Comparison of ENCODE assay signal across 27 cellular contexts in the genomic region with DNA sequence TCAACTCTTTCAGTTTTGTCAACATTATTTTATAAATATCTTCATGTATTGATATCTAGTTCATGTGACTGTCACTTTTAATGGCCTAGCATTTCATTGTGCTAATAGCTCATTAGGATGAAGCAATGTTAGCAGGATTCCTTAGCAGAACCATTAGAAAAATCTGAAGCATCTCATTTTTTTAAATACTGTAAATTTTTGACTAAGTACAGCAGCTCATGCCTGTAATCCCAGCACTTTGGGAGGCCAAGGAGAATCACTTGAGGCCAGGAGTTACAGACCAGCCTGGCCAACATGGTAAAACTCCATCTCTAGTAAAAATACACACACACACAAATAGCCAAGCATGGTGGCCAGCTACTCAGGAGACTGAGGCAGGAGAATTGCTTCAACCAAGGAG. TPM values are rescaled to one million over a fixed set of nuclear protein-coding genes. Genes with fewer than 3 reads are reported as not detected.
DNase-seq lines count a peak whose midpoint lies in the region; ATAC-seq, FAIRE-seq and TF ChIP-seq lines count a peak whose summit lies in the region.
"Had no signal": no experiment of that assay in that cellular context is flagged by ENCODE, and none has a peak within 500 bp of the region (broad histone marks: within the 10 kb centered on the region; RNA-seq: fewer than 3 reads in every experiment).

No MANE protein-coding gene starts in this region.

- dilution Hi-C loops in IMR-90 (cut with HindIII; ENCODE audit: low sequenced_read_pairs, unreplicated experiment) = no loop called here

- TF ChIP-seq CTCF in AG10803 (conservative IDR thresholded peaks at IDR 0.05; ENCODE audit: low read length) (no peak), IMR-90 (conservative IDR thresholded peaks at IDR 0.05; ENCODE audit: low read depth, low read length) (no peak), fibroblast of villous mesenchyme (IDR thresholded peaks at IDR 0.05; ENCODE audit: insufficient read depth, low read depth, low read length) (no peak), smooth muscle cell (IDR thresholded peaks at IDR 0.05; ENCODE audit: borderline replicate concordance, insufficient read depth, poor library complexity, severe bottlenecking) (no peak), pancreas (IDR thresholded peaks at IDR 0.05) (no peak)

- H3K9me3 ChIP-seq in IMR-90 (ENCODE audit: control insufficient read depth, insufficient read depth, low read length) (peaks cover 4% of the 10 kb centered on the region), smooth muscle cell (replicated peaks; ENCODE audit: low read depth) (peaks cover 11% of the 10 kb centered on the region), pancreas (no peaks in the 10 kb centered on the region)
- H3K9me3 ChIP-seq: BE2C had no signal

- no TSS peak for BruUV-seq in IMR-90 (replicated peaks; lab: Mats Ljungman, UMichigan)

- H3K4me3 ChIP-seq in AG10803 (ENCODE audit: low read length) (no peak overlapping the region), IMR-90 (ENCODE audit: insufficient read depth, low read depth, low read length) (no peak overlapping the region), fibroblast of villous mesenchyme (ENCODE audit: low read depth, low read length) (no peak overlapping the region), smooth muscle cell (no peak overlapping the region), pancreas (no peak overlapping the region)
- H3K4me3 ChIP-seq: BLaER1 treated with 17β-estradiol and CSF1 and Interleukin-3, amounts not matched to agents 10 nM and 100 nM; GM23248 had no signal

- intact Hi-C loops in IMR-90 (cut with micrococcal nuclease) = no loop called here
- intact Hi-C loops in pancreas (cut with DNase I) = no loop called here

- H2AK9ac ChIP-seq in IMR-90 (replicated peaks; ENCODE audit: low read depth, low read length, poor library complexity) = no peak overlapping the region

- no peak overlapping the region for H3K56ac ChIP-seq in IMR-90 (ENCODE audit: extremely low read depth, insufficient read depth, low read length)

- POLR2A ChIA-PET in IMR-90 (lab: Charles Lee; ENCODE audit: unreplicated experiment) = no interaction called here

- no peaks in the 10 kb centered on the region for H3F3A ChIP-seq in smooth muscle cell (ENCODE audit: low read depth)

- CTCF ChIA-PET in IMR-90 (lab: Yijun Ruan, JAX) = no interaction called here

- in situ Hi-C loops in IMR-90 (cut with MboI; ENCODE audit: low sequenced_read_pairs) = no loop called here

- H2BK120ac ChIP-seq in IMR-90 (ENCODE audit: low read depth, low read length) = no peak overlapping the region; the same call in 1 of the 2 replicates

- H4K20me1 ChIP-seq in IMR-90 (ENCODE audit: insufficient read depth, low read length) (no peaks in the 10 kb centered on the region), smooth muscle cell (ENCODE audit: low read depth) (no peaks in the 10 kb centered on the region)
- H4K20me1 ChIP-seq: BLaER1 treated with 17β-estradiol and CSF1 and Interleukin-3, amounts not matched to agents 10 nM and 100 nM had no signal

- H3K27ac ChIP-seq in IMR-90 (ENCODE audit: insufficient read depth, low read length) (peak overlapping the region; percentile 62; the same call in 1 of the 2 replicates), smooth muscle cell (ENCODE audit: low read depth) (no peak overlapping the region), pancreas (no peak overlapping the region)
- H3K27ac ChIP-seq: 22Rv1; BLaER1 treated with 17β-estradiol and CSF1 and Interleukin-3, amounts not matched to agents 10 nM and 100 nM; GM23248 had no signal

- peaks cover 15% of the 10 kb centered on the region for H3K4me1 ChIP-seq in IMR-90 (ENCODE audit: control insufficient read depth, insufficient read depth, low read length)
- H3K4me1 ChIP-seq in smooth muscle cell (ENCODE audit: low read depth) = no peaks in the 10 kb centered on the region
- H3K4me1 ChIP-seq in pancreas = no peaks in the 10 kb centered on the region
- H3K4me1 ChIP-seq: BE2C; BLaER1 treated with 17β-estradiol and CSF1 and Interleukin-3, amounts not matched to agents 10 nM and 100 nM had no signal

- H2AFZ ChIP-seq in IMR-90 (replicated peaks; ENCODE audit: low read length, poor library complexity) (no peak overlapping the region), smooth muscle cell (ENCODE audit: low read depth) (no peak overlapping the region)
- H2AFZ ChIP-seq: GM23248 had no signal

- no peak overlapping the region for H4K91ac ChIP-seq in IMR-90 (ENCODE audit: insufficient read depth, low read depth, low read length)

- TF ChIP-seq POLR2A in IMR-90 (IDR thresholded peaks at IDR 0.05; ENCODE audit: low read depth, low read length) = no peak

- no peak overlapping the region for H2BK20ac ChIP-seq in IMR-90 (ENCODE audit: low read depth, low read length)

- H2AK5ac ChIP-seq in IMR-90 (ENCODE audit: low read depth, low read length) = peak overlapping the region; percentile 78; the same call in 1 of the 2 replicates

- H3K9ac ChIP-seq in IMR-90 (ENCODE audit: low read depth, low read length) (no peak overlapping the region), smooth muscle cell (ENCODE audit: low read depth) (no peak overlapping the region)
- H3K9ac ChIP-seq: BLaER1 treated with 17β-estradiol and CSF1 and Interleukin-3, amounts not matched to agents 10 nM and 100 nM; GM23248 had no signal

- peak overlapping the region in 1 of 2 experiments; percentile 59; a peak in 1 of 4 replicates for H4K8ac ChIP-seq in IMR-90 (ENCODE audit: low read depth in 2 of 2, low read length in 2 of 2)

- H3K27me3 ChIP-seq in IMR-90 (ENCODE audit: control insufficient read depth, insufficient read depth, low read length) (no peaks in the 10 kb centered on the region), smooth muscle cell (ENCODE audit: low read depth) (no peaks in the 10 kb centered on the region), pancreas (no peaks in the 10 kb centered on the region)
- H3K27me3 ChIP-seq: BE2C; BLaER1 treated with 17β-estradiol and CSF1 and Interleukin-3, amounts not matched to agents 10 nM and 100 nM had no signal

- FAIRE-seq in pancreas (lab: Jason Lieb, UNC) = no peak
- FAIRE-seq: A204.1, D721Med, GM12892, GM19239, H1 had no signal

- H3K9me1 ChIP-seq in IMR-90 (ENCODE audit: insufficient read depth, low read length) = no peaks in the 10 kb centered on the region

- DNase-seq in AG10803 (ENCODE audit: low read depth) (peak; percentile 62), IMR-90 (no peak), fibroblast of villous mesenchyme (ENCODE audit: low read depth) (peak; percentile 39), smooth muscle cell (lab: John Stamatoyannopoulos, UW; ENCODE audit: unreplicated experiment) (no peak), T-helper 2 cell (no peak), pancreas (no peak)
- DNase-seq: AML-193; BE2C; CD4-positive, alpha-beta T cell; CD8-positive, alpha-beta memory T cell; DMS 273 treated with DMSO at 0.1 percent for 48 hours; DMS79; GF-D8; GM23248; H7; HCEC 1CT had no signal

- ATAC-seq in IMR-90 (ENCODE audit: low read depth) (peak; percentile 63), esophagus mucosa (no peak), pancreas (no peak)

- 0 out of 3 replicates have a peak overlapping the region, but pooled peaks have one; percentile 74 for H2BK15ac ChIP-seq in IMR-90 (ENCODE audit: low read depth, low read length)

- no peak overlapping the region for H3K14ac ChIP-seq in IMR-90 (replicated peaks; ENCODE audit: low read depth, low read length)

- H3K23ac ChIP-seq in IMR-90 (ENCODE audit: low read depth, low read length) = no peak overlapping the region

- no peak overlapping the region for H3K4me2 ChIP-seq in IMR-90 (ENCODE audit: low read depth, low read length)
- peak overlapping the region; percentile 1 for H3K4me2 ChIP-seq in smooth muscle cell
- H3K4me2 ChIP-seq: BLaER1 treated with 17β-estradiol and CSF1 and Interleukin-3, amounts not matched to agents 10 nM and 100 nM had no signal

- H3K4ac ChIP-seq in IMR-90 (ENCODE audit: low read depth, low read length) = 0 out of 2 replicates have a peak overlapping the region, but pooled peaks have one; percentile 46

- H3K36me3 ChIP-seq in IMR-90 (ENCODE audit: control insufficient read depth, insufficient read depth, low read length) = no peaks in the 10 kb centered on the region
- no peaks in the 10 kb centered on the region for H3K36me3 ChIP-seq in smooth muscle cell (ENCODE audit: low read depth)
- no peaks in the 10 kb centered on the region for H3K36me3 ChIP-seq in pancreas
- H3K36me3 ChIP-seq: BE2C; BLaER1 treated with 17β-estradiol and CSF1 and Interleukin-3, amounts not matched to agents 10 nM and 100 nM had no signal

- H2BK5ac ChIP-seq in IMR-90 (ENCODE audit: low read depth, low read length, poor library complexity, severe bottlenecking) = peak overlapping the region; percentile 82

- no peaks in the 10 kb centered on the region for H3K79me1 ChIP-seq in IMR-90 (ENCODE audit: low read depth in 1 of 2, low read length in 2 of 2)

- no peaks in the 10 kb centered on the region for H3K79me2 ChIP-seq in smooth muscle cell (ENCODE audit: low read depth)

- TF ChIP-seq RAD21 in IMR-90 (IDR thresholded peaks at IDR 0.05; ENCODE audit: low read length) = no peak

- H3K18ac ChIP-seq in IMR-90 (ENCODE audit: low read depth, low read length) = no peak overlapping the region

- H4K5ac ChIP-seq in IMR-90 (ENCODE audit: low read depth, low read length) = no peak overlapping the region

RNA-seq across cellular contexts. Expression of a gene that starts 15.6 kb away (rescaled TPM):
- total RNA-seq in IMR-90 (2012; rRNA removed) (27.2 and 29.2 TPM in 2 replicates), fibroblast of villous mesenchyme (188 and 206 TPM in 2 replicates), smooth muscle cell (292 and 302 TPM in 2 replicates), esophagus mucosa (13.9 TPM), pancreas (10 to 100 TPM in 2 of 6 donors, 1 to 10 TPM in 4; 1.9 to 23.4 (median 4.5) TPM)
- polyA plus RNA-seq in IMR-90 (2012; rRNA removed) (32.8 and 36.9 TPM in 2 replicates), smooth muscle cell (230 and 309 TPM in 2 replicates), pancreas (1 to 10 TPM; 1.7 to 2.5 TPM)
- 19.6 and 25.2 TPM in 2 replicates for polyA plus RNA-seq in IMR-90 (2012; cell fraction: cytosol; rRNA removed)
- 8.1 and 32.8 TPM in 2 replicates for polyA plus RNA-seq in IMR-90 (2012; cell fraction: nucleus; rRNA removed; ENCODE audit: low replicate concordance)
- total RNA-seq: CD4-positive, alpha-beta T cell had no signal
- polyA plus RNA-seq: CD14-positive monocyte; CD8-positive, alpha-beta memory T cell had no signal

RNA-seq across cellular contexts. Expression of a gene that starts 23.0 kb away (rescaled TPM):
- total RNA-seq in IMR-90 (2012; rRNA removed) (not detected in 2 replicates), fibroblast of villous mesenchyme (under 0.01 and 0.32 TPM in 2 replicates), smooth muscle cell (not detected in 2 replicates), esophagus mucosa (not detected), pancreas (1 to 10 TPM in 1 of 6 donors, not detected in 5; 8.0 TPM)
- polyA plus RNA-seq in IMR-90 (2012; rRNA removed) (not detected in 2 replicates), smooth muscle cell (1.4 TPM in 1 of 2 replicates, not detected in the other), pancreas (under 1 TPM in 1 of 2 donors, not detected in 1; 0.75 TPM)
- polyA plus RNA-seq in IMR-90 (2012; cell fraction: cytosol; rRNA removed) = 0.13 TPM in 1 of 2 replicates, not detected in the other
- polyA plus RNA-seq in IMR-90 (2012; cell fraction: nucleus; rRNA removed; ENCODE audit: low replicate concordance) = 0.62 TPM in 1 of 2 replicates, not detected in the other
- total RNA-seq: CD4-positive, alpha-beta T cell; CD8-positive, alpha-beta memory T cell; G401; GM23248; H1; H7 had no signal
- polyA plus RNA-seq: AG04450; CD14-positive monocyte; CD8-positive, alpha-beta memory T cell; GM23248; H1 had no signal

RNA-seq across cellular contexts. Expression of a gene that starts 44.7 kb away (rescaled TPM):
- total RNA-seq in IMR-90 (2012; rRNA removed) = not detected in 2 replicates
- not detected in 2 replicates for polyA plus RNA-seq in IMR-90 (2012; rRNA removed)
- not detected in 2 replicates for polyA plus RNA-seq in IMR-90 (2012; cell fraction: cytosol; rRNA removed)
- polyA plus RNA-seq in IMR-90 (2012; cell fraction: nucleus; rRNA removed; ENCODE audit: low replicate concordance) = not detected in 2 replicates
- not detected in 2 replicates for total RNA-seq in fibroblast of villous mesenchyme
- not detected in 2 replicates for total RNA-seq in smooth muscle cell
- not detected in 2 replicates for polyA plus RNA-seq in smooth muscle cell
- total RNA-seq in esophagus mucosa = not detected
- total RNA-seq in pancreas = 1 to 10 TPM in 1 of 6 donors, not detected in 5; 1.6 TPM
- under 1 TPM in 1 of 2 donors, not detected in 1; 0.07 TPM for polyA plus RNA-seq in pancreas
- total RNA-seq: CD4-positive, alpha-beta T cell; CD8-positive, alpha-beta memory T cell; G401; GM23248; H1; H7 had no signal
- polyA plus RNA-seq: AG04450; CD14-positive monocyte; CD8-positive, alpha-beta memory T cell; GM23248; H1 had no signal

Comparison
In these comparisons a context has a peak if more than half of its experiments do, and no peak if none do; other contexts are left out.
1. DNase-seq: peak in AG10803 (single experiment) and fibroblast of villous mesenchyme (single experiment); none in IMR-90 (single experiment), smooth muscle cell (single experiment), T-helper 2 cell (0 of 5) and pancreas (0 of 6).